In the genomic region with DNA sequence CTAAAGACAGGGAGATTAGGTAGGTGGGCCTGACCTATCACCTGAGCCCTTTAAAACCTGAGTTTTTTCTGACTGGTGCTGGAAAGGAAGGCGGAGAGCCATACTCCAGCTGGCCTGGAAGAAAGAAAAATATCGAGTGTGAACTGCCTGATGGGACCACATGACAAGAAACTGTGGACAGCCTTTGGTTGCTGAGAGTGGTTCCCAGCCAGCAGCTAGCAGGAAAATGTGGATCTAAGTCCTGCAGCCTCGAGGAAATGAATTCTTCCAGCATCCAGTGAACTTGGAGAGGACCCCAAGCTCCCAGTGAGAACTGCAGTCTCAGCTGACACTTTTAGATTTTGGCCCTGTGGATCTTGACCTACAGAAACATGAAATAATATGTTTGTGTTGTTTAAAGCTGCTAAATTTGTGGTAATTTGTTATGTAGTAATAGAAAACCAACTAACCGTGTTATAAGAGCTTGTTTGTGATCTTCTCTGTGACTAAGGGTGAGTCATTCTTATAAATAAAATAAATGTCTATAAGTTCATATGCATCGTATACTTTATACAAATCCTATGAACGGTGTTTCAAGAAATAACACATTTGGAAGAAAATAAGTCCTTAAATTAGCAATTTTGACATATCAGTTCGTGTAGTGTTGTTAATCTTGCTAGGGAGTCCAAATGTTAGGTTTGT, we compare ENCODE assay signal across 15 cellular contexts.
DNase-seq lines count a peak whose midpoint lies in the region; ATAC-seq, FAIRE-seq and TF ChIP-seq lines count a peak whose summit lies in the region.
"Had no signal": no experiment of that assay in that cellular context is flagged by ENCODE, and none has a peak within 500 bp of the region (broad histone marks: within the 10 kb centered on the region; RNA-seq: fewer than 3 reads in every experiment).

No MANE protein-coding gene starts in this region.

- no peak overlapping the region for H2AK5ac ChIP-seq in IMR-90 (ENCODE audit: low read depth, low read length)

- H3K9me3 ChIP-seq in IMR-90 (ENCODE audit: control insufficient read depth, insufficient read depth, low read length), result no peaks in the 10 kb centered on the region

- H2BK5ac ChIP-seq in IMR-90 (ENCODE audit: low read depth, low read length, poor library complexity, severe bottlenecking), result no peak overlapping the region

- no peak overlapping the region for H3K23ac ChIP-seq in IMR-90 (ENCODE audit: low read depth, low read length)

- dilution Hi-C loops in IMR-90 (cut with HindIII; ENCODE audit: low sequenced_read_pairs, unreplicated experiment), result no loop called here

- H4K91ac ChIP-seq in IMR-90 (ENCODE audit: insufficient read depth, low read depth, low read length), result no peak overlapping the region

- no peak overlapping the region for H4K5ac ChIP-seq in IMR-90 (ENCODE audit: low read depth, low read length)

- H3K14ac ChIP-seq in IMR-90 (replicated peaks; ENCODE audit: low read depth, low read length), result 0 out of 2 replicates have a peak overlapping the region, but pooled peaks have one; percentile 45

- H3K18ac ChIP-seq in IMR-90 (ENCODE audit: low read depth, low read length), result no peak overlapping the region; the same call in 1 of the 2 replicates

- DNase-seq in NCI-H446 treated with DMSO at 0.1 percent for 48 hours (lab: John Stamatoyannopoulos, UW) (peak; percentile 14), NCI-H446 (lab: John Stamatoyannopoulos, UW) (no peak), IMR-90 (peak; percentile 43), renal cortical epithelial cell (ENCODE audit: low read depth) (peak; percentile 26), HEK293T (ENCODE audit: extremely low spot score) (no peak), HUDEP-2 (lab: John Stamatoyannopoulos, UW; ENCODE audit: unreplicated experiment in 76 of 76) (no peak)
- no peak for DNase-seq in activated naive CD4-positive, alpha-beta T cell (lab: John Stamatoyannopoulos, UW)
- DNase-seq: 8988T, GM23248, NCI-H1092, NCI-H774 had no signal

- H2BK15ac ChIP-seq in IMR-90 (ENCODE audit: low read depth, low read length), result no peak overlapping the region

- H2BK120ac ChIP-seq in IMR-90 (ENCODE audit: low read depth, low read length), result no peak overlapping the region

- H2BK20ac ChIP-seq in IMR-90 (ENCODE audit: low read depth, low read length), result peak overlapping the region; percentile 5; the same call in 1 of the 2 replicates

- no peaks in the 10 kb centered on the region for H4K20me1 ChIP-seq in IMR-90 (ENCODE audit: insufficient read depth, low read length)
- H4K20me1 ChIP-seq: BLaER1 treated with 17β-estradiol and CSF1 and Interleukin-3, amounts not matched to agents 10 nM and 100 nM had no signal

- no peak for TF ChIP-seq RAD21 in IMR-90 (IDR thresholded peaks at IDR 0.05; ENCODE audit: low read length)

- H3K9ac ChIP-seq in IMR-90 (ENCODE audit: low read depth, low read length), result no peak overlapping the region
- H3K9ac ChIP-seq: BLaER1 treated with 17β-estradiol and CSF1 and Interleukin-3, amounts not matched to agents 10 nM and 100 nM; GM23248 had no signal

- H3K36me3 ChIP-seq in IMR-90 (ENCODE audit: control insufficient read depth, insufficient read depth, low read length), result no peaks in the 10 kb centered on the region
- H3K36me3 ChIP-seq: BLaER1 treated with 17β-estradiol and CSF1 and Interleukin-3, amounts not matched to agents 10 nM and 100 nM had no signal

- intact Hi-C loops in IMR-90 (cut with micrococcal nuclease), result no loop called here

- no peak overlapping the region; the same call in 1 of the 2 replicates for H3K4me2 ChIP-seq in IMR-90 (ENCODE audit: low read depth, low read length)
- H3K4me2 ChIP-seq: BLaER1 treated with 17β-estradiol and CSF1 and Interleukin-3, amounts not matched to agents 10 nM and 100 nM had no signal

- no peak for TF ChIP-seq CTCF in IMR-90 (conservative IDR thresholded peaks at IDR 0.05; ENCODE audit: low read depth, low read length)

- peaks cover 5% of the 10 kb centered on the region; the same call in 1 of the 2 replicates for H3K4me1 ChIP-seq in IMR-90 (ENCODE audit: control insufficient read depth, insufficient read depth, low read length)
- H3K4me1 ChIP-seq: BLaER1 treated with 17β-estradiol and CSF1 and Interleukin-3, amounts not matched to agents 10 nM and 100 nM had no signal

- peak; percentile 55 for FAIRE-seq in endometrium (lab: Jason Lieb, UNC)
- FAIRE-seq: GM12878, GM18507 had no signal

- H3K56ac ChIP-seq in IMR-90 (ENCODE audit: extremely low read depth, insufficient read depth, low read length), result no peak overlapping the region

- CTCF ChIA-PET in IMR-90 (lab: Yijun Ruan, JAX) (interaction anchor here (1.3 kb wide), 1 partner anchor 26 kb away, joined by 3 read pairs; no protein-coding TSS in a partner anchor), HEK293T (lab: Yijun Ruan, JAX) (no interaction called here)

- peak; percentile 74 for ATAC-seq in IMR-90 (ENCODE audit: low read depth)
- ATAC-seq: GM12878 had no signal

- no peak overlapping the region for H2AK9ac ChIP-seq in IMR-90 (replicated peaks; ENCODE audit: low read depth, low read length, poor library complexity)

- H3K4me3 ChIP-seq in IMR-90 (ENCODE audit: insufficient read depth, low read depth, low read length), result no peak overlapping the region
- H3K4me3 ChIP-seq: BLaER1 treated with 17β-estradiol and CSF1 and Interleukin-3, amounts not matched to agents 10 nM and 100 nM; GM12878; GM23248 had no signal

- H3K9me1 ChIP-seq in IMR-90 (ENCODE audit: insufficient read depth, low read length), result no peaks in the 10 kb centered on the region

- H4K8ac ChIP-seq in IMR-90 (ENCODE audit: low read depth in 2 of 2, low read length in 2 of 2), result no peak overlapping the region; a peak in 1 of 4 replicates

- 40% methylated on average over 2 of the region's 7 CpGs; no CpG with 5 or more reads in 1 of the 2 experiments for WGBS in IMR-90 (ENCODE audit: extremely low coverage in 2 of 2, insufficient read length in 1 of 2), 2 experiments

- POLR2A ChIA-PET in IMR-90 (lab: Charles Lee; ENCODE audit: unreplicated experiment) (no interaction called here), HEK293T (lab: Yijun Ruan, JAX) (no interaction called here)

- no peak for TF ChIP-seq POLR2A in IMR-90 (IDR thresholded peaks at IDR 0.05; ENCODE audit: low read depth, low read length)

- H2AFZ ChIP-seq in IMR-90 (replicated peaks; ENCODE audit: low read length, poor library complexity), result no peak overlapping the region
- H2AFZ ChIP-seq: GM23248 had no signal

- no TSS peak for BruUV-seq in IMR-90 (replicated peaks; lab: Mats Ljungman, UMichigan)

- no peak overlapping the region for H3K4ac ChIP-seq in IMR-90 (ENCODE audit: low read depth, low read length)

- peak overlapping the region; percentile 2; the same call in 1 of the 2 replicates for H3K27ac ChIP-seq in IMR-90 (ENCODE audit: insufficient read depth, low read length)
- H3K27ac ChIP-seq: BLaER1 treated with 17β-estradiol and CSF1 and Interleukin-3, amounts not matched to agents 10 nM and 100 nM; GM23248 had no signal

- H3K79me1 ChIP-seq in IMR-90 (ENCODE audit: low read depth in 1 of 2, low read length in 2 of 2), result no peaks in the 10 kb centered on the region

- in situ Hi-C loops in IMR-90 (cut with MboI; ENCODE audit: low sequenced_read_pairs), result no loop called here

- H3K27me3 ChIP-seq in IMR-90 (ENCODE audit: control insufficient read depth, insufficient read depth, low read length), result peaks cover 7% of the 10 kb centered on the region; the same call in 1 of the 2 replicates
- H3K27me3 ChIP-seq: BLaER1 treated with 17β-estradiol and CSF1 and Interleukin-3, amounts not matched to agents 10 nM and 100 nM had no signal

TF ChIP-seq in IMR-90, 13 proteins besides CTCF, POLR2A, EP300 and RAD21:
- TF ChIP-seq BHLHE40 (IDR thresholded peaks at IDR 0.05; ENCODE audit: low read depth, low read length) (no peak), FOS (IDR thresholded peaks at IDR 0.05; ENCODE audit: low read depth, low read length) (peak; percentile 54; the same call in 1 of the 2 replicates), RFX5 (IDR thresholded peaks at IDR 0.05; ENCODE audit: low read depth, low read length) (no peak), RCOR1 (IDR thresholded peaks at IDR 0.05; ENCODE audit: insufficient replicate concordance, low read length) (no peak), MAFK (IDR thresholded peaks at IDR 0.05; ENCODE audit: low read depth, low read length) (no peak)
- TF ChIP-seq, protein P1, sequence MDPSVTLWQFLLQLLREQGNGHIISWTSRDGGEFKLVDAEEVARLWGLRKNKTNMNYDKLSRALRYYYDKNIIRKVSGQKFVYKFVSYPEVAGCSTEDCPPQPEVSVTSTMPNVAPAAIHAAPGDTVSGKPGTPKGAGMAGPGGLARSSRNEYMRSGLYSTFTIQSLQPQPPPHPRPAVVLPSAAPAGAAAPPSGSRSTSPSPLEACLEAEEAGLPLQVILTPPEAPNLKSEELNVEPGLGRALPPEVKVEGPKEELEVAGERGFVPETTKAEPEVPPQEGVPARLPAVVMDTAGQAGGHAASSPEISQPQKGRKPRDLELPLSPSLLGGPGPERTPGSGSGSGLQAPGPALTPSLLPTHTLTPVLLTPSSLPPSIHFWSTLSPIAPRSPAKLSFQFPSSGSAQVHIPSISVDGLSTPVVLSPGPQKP (IDR thresholded peaks at IDR 0.05; ENCODE audit: borderline replicate concordance, low read depth, low read length), result no peak

TF ChIP-seq in HEK293T, 16 proteins besides CTCF, POLR2A, EP300 and RAD21:
- TF ChIP-seq ZNF384 (IDR thresholded peaks at IDR 0.05), result no peak
- TF ChIP-seq HDGF (IDR thresholded peaks at IDR 0.05; ENCODE audit: borderline replicate concordance), result no peak

Comparison
In these comparisons a context has a peak if more than half of its experiments do, and no peak if none do; other contexts are left out.
1. DNase-seq: peak in NCI-H446 treated with DMSO at 0.1 percent for 48 hours (single experiment), IMR-90 (single experiment) and renal cortical epithelial cell (single experiment); none in NCI-H446 (0 of 2), HEK293T (single experiment), HUDEP-2 (0 of 76) and activated naive CD4-positive, alpha-beta T cell (0 of 4).